ENCODE assay signal across 9 cellular contexts in the genomic region with DNA sequence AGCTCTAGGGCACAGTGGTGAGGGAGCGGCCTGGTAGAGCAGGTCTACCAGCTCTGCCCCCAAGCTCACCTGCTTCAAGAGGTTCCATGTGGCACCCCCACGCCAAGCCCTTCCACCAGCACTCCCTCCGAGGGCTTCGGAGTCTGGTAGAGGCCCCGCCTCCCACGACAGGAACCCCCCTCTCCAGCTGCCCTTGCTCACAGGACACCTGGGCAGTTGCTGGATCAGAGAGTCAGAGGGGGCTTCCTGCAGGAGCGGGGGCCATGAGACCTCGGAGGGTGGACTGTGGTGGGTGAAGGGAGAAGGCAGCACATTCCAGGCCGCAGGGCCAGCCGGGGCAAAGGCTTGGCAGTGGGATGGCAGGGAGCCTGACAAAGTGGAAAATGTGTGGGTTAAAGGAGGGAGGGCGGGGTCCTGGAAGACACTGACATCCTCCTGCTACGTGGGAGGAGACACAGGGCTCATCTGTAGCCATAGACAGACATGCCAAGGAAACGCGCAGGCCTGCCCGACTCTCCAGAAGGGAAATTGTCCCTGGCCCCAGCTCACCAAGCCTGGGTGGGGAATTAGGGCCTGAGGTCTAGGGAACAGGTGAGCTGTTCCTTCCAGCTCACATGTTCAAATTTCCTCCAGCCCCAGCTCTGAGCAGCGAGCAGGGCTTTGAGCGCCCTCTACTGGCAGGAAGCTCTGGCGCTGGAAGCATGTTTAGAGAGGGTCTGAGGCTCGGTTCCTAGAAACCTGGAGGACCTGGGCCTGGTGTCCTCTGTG.
DNase-seq lines count a peak whose midpoint lies in the region; ATAC-seq and TF ChIP-seq lines count a peak whose summit lies in the region.
"Had no signal": no experiment of that assay in that cellular context is flagged by ENCODE, and none has a peak within 500 bp of the region (broad histone marks: within the 10 kb centered on the region; RNA-seq: fewer than 3 reads in every experiment).

No MANE protein-coding gene starts in this region.

- no peak overlapping the region for H3K27ac ChIP-seq in Karpas-422 (ENCODE audit: low read length)
- H3K27ac ChIP-seq in upper lobe of left lung: no peak overlapping the region

- H3K27me3 Mint-ChIP-seq in activated T-helper 2 cell treated with anti-CD3 and anti-CD28 coated beads, Interferon-gamma antibody, Interleukin-2, Interleukin-4, amounts not matched to agents 10 μg/mL and 5 μg/mL and 100 μg/mL, durations not matched to agents 14 hours and 24 hours and 36 hours (ENCODE audit: low read depth): peaks cover 9% of the 10 kb centered on the region
- H3K27me3 Mint-ChIP-seq in osteocyte (ENCODE audit: unreplicated experiment): peaks cover 19% of the 10 kb centered on the region
- H3K27me3 Mint-ChIP-seq: activated naive CD4-positive, alpha-beta T cell treated with anti-CD3 and anti-CD28 coated beads, Interleukin-2, amount 50 U/mL, for 24 hours had no signal

- no peaks in the 10 kb centered on the region for H3K36me3 ChIP-seq in Karpas-422 (ENCODE audit: insufficient read depth, low read length)
- H3K36me3 ChIP-seq in upper lobe of left lung: no peaks in the 10 kb centered on the region

- no peak overlapping the region for H3K4me3 Mint-ChIP-seq in activated T-helper 2 cell treated with anti-CD3 and anti-CD28 coated beads, Interferon-gamma antibody, Interleukin-2, Interleukin-4, amounts not matched to agents 10 μg/mL and 5 μg/mL and 100 μg/mL, durations not matched to agents 14 hours and 24 hours and 36 hours (ENCODE audit: low read depth)
- H3K4me3 Mint-ChIP-seq in osteocyte (ENCODE audit: unreplicated experiment): no peak overlapping the region
- H3K4me3 Mint-ChIP-seq: activated naive CD4-positive, alpha-beta T cell treated with anti-CD3 and anti-CD28 coated beads, Interleukin-2, amount 50 U/mL, for 24 hours had no signal

- H3K9ac ChIP-seq in Karpas-422 (ENCODE audit: low read length): no peak overlapping the region

- intact Hi-C loops in activated T-helper 2 cell treated with anti-CD3 and anti-CD28 coated beads, Interferon-gamma antibody, Interleukin-2, Interleukin-4, amounts not matched to agents 10 μg/mL and 5 μg/mL and 100 μg/mL, durations not matched to agents 14 hours and 24 hours and 36 hours (cut with micrococcal nuclease): loop anchor here (1.0 to 5.0 kb wide), 3 partner anchors 67 to 473 kb away; a partner anchor contains a TSS

- H3K4me2 ChIP-seq in Karpas-422 (ENCODE audit: low read depth, low read length, poor library complexity, severe bottlenecking): no peak overlapping the region

- H3K9me3 Mint-ChIP-seq in activated T-helper 2 cell treated with anti-CD3 and anti-CD28 coated beads, Interferon-gamma antibody, Interleukin-2, Interleukin-4, amounts not matched to agents 10 μg/mL and 5 μg/mL and 100 μg/mL, durations not matched to agents 14 hours and 24 hours and 36 hours: no peaks in the 10 kb centered on the region
- H3K9me3 Mint-ChIP-seq in osteocyte (ENCODE audit: unreplicated experiment): no peaks in the 10 kb centered on the region
- H3K9me3 Mint-ChIP-seq: activated naive CD4-positive, alpha-beta T cell treated with anti-CD3 and anti-CD28 coated beads, Interleukin-2, amount 50 U/mL, for 24 hours had no signal

- H3K27ac Mint-ChIP-seq in activated T-helper 2 cell treated with anti-CD3 and anti-CD28 coated beads, Interferon-gamma antibody, Interleukin-2, Interleukin-4, amounts not matched to agents 10 μg/mL and 5 μg/mL and 100 μg/mL, durations not matched to agents 14 hours and 24 hours and 36 hours: no peak overlapping the region
- no peak overlapping the region for H3K27ac Mint-ChIP-seq in osteocyte (ENCODE audit: unreplicated experiment)
- H3K27ac Mint-ChIP-seq: activated naive CD4-positive, alpha-beta T cell treated with anti-CD3 and anti-CD28 coated beads, Interleukin-2, amount 50 U/mL, for 24 hours had no signal

- H3K4me1 ChIP-seq in Karpas-422 (ENCODE audit: low read length): 0 out of 2 replicates have a peak, but pooled peaks cover under 1% of the 10 kb centered on the region
- peaks cover 5 to 16% (median 11%) of the 10 kb centered on the region in 4 donors for H3K4me1 ChIP-seq in upper lobe of left lung

- H4K20me1 ChIP-seq in Karpas-422 (ENCODE audit: insufficient read depth, low read depth, low read length): peaks cover 8% of the 10 kb centered on the region; the same call in 1 of the 2 replicates

- H2AFZ ChIP-seq in Karpas-422 (ENCODE audit: low read length): no peak overlapping the region

- H3K9me3 ChIP-seq in Karpas-422 (ENCODE audit: low read length) (no peaks in the 10 kb centered on the region), upper lobe of left lung (no peaks in the 10 kb centered on the region)

- DNase-seq in DMS114 treated with DMSO at 0.1 percent for 48 hours (lab: John Stamatoyannopoulos, UW; ENCODE audit: unreplicated experiment) (peak; percentile 13), Karpas-422 (peak; percentile 94), RPMI7951 (ENCODE audit: low read depth) (peak; percentile 42), foreskin melanocyte (peak; percentile 35), osteocyte (ENCODE audit: extremely low spot score, unreplicated experiment) (peak; percentile 91), upper lobe of left lung (peak in 1 of 2 donors; percentile 79), GF-D8 (lab: John Stamatoyannopoulos, UW) (no peak)
- DNase-seq in activated T-helper 2 cell treated with anti-CD3 and anti-CD28 coated beads, Interferon-gamma antibody, Interleukin-2, Interleukin-4, amounts not matched to agents 10 μg/mL and 5 μg/mL and 100 μg/mL, durations not matched to agents 14 hours and 24 hours and 36 hours (ENCODE audit: low spot score): peak; percentile 63

- H3K79me2 ChIP-seq in Karpas-422 (ENCODE audit: low read length): no peaks in the 10 kb centered on the region

- no peaks in the 10 kb centered on the region for H3K36me3 Mint-ChIP-seq in activated T-helper 2 cell treated with anti-CD3 and anti-CD28 coated beads, Interferon-gamma antibody, Interleukin-2, Interleukin-4, amounts not matched to agents 10 μg/mL and 5 μg/mL and 100 μg/mL, durations not matched to agents 14 hours and 24 hours and 36 hours (ENCODE audit: low read depth)
- H3K36me3 Mint-ChIP-seq in osteocyte (ENCODE audit: unreplicated experiment): no peaks in the 10 kb centered on the region
- H3K36me3 Mint-ChIP-seq: activated naive CD4-positive, alpha-beta T cell treated with anti-CD3 and anti-CD28 coated beads, Interleukin-2, amount 50 U/mL, for 24 hours had no signal

- H3K4me1 Mint-ChIP-seq in activated T-helper 2 cell treated with anti-CD3 and anti-CD28 coated beads, Interferon-gamma antibody, Interleukin-2, Interleukin-4, amounts not matched to agents 10 μg/mL and 5 μg/mL and 100 μg/mL, durations not matched to agents 14 hours and 24 hours and 36 hours (ENCODE audit: low read depth): no peaks in the 10 kb centered on the region
- H3K4me1 Mint-ChIP-seq in osteocyte (ENCODE audit: unreplicated experiment): no peaks in the 10 kb centered on the region

- TF ChIP-seq EP300 in upper lobe of left lung (IDR thresholded peaks at IDR 0.05): no peak

- no peaks in the 10 kb centered on the region for H3K9me2 ChIP-seq in Karpas-422 (replicated peaks; ENCODE audit: insufficient read depth, low read length)

- WGBS in upper lobe of left lung, 2 donors: 38 to 41% methylated on average over 9 to 19 of the region's 19 CpGs

- no peaks in the 10 kb centered on the region for H3K27me3 ChIP-seq in Karpas-422 (ENCODE audit: low read length)
- no peaks in the 10 kb centered on the region for H3K27me3 ChIP-seq in upper lobe of left lung

- ATAC-seq in upper lobe of left lung (ENCODE audit: low FRiP score in 2 of 2): peak in 1 of 2 donors; percentile 31

- TF ChIP-seq CTCF in osteocyte (IDR thresholded peaks at IDR 0.05) (peak; percentile 98), upper lobe of left lung (IDR thresholded peaks at IDR 0.05) (peak; percentile 85 to 96 (median 90))

- TF ChIP-seq POLR2A in upper lobe of left lung (IDR thresholded peaks at IDR 0.05): no peak

- no peak overlapping the region for H3K4me3 ChIP-seq in Karpas-422 (ENCODE audit: low read length)
- H3K4me3 ChIP-seq in upper lobe of left lung: no peak overlapping the region
